9 cellular contexts compared by ENCODE assay signal in the genomic region with DNA sequence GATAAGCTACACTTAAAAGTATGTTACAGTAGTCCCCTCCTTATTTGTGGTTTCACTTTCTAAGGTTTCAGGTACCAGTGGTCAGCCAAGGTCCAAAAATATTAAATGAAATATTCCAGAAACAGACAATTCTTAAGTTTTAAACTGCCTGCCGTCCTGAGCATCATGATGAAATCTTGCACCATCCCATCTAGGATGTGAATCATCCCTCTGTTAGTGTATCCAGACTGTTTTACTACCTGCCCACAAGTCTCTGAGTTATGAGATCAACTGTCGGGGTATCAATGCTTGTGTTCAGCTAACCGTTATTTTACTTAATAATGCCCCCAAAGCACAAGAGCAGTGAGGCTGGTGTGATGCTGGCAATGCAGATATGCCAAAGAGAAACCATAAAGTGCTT. TPM values are rescaled to one million over a fixed set of nuclear protein-coding genes. Genes with fewer than 3 reads are reported as not detected.
DNase-seq lines count a peak whose midpoint lies in the region; ATAC-seq and TF ChIP-seq lines count a peak whose summit lies in the region.
"Had no signal": no experiment of that assay in that cellular context is flagged by ENCODE, and none has a peak within 500 bp of the region (broad histone marks: within the 10 kb centered on the region; RNA-seq: fewer than 3 reads in every experiment).

No MANE protein-coding gene starts in this region.

- POLR2A ChIA-PET in RWPE1 (lab: Yijun Ruan, JAX; ENCODE audit: low non-redundant PET), result no interaction called here

- H3K27ac ChIP-seq in right atrium auricular region (no peak overlapping the region), RWPE1 (no peak overlapping the region), fibroblast of lung (ENCODE audit: insufficient read depth, low read length) (no peak overlapping the region), substantia nigra (ENCODE audit: low read depth, low read length, poor library complexity, severe bottlenecking) (no peak overlapping the region)

- DNase-seq in Right ventricle myocardium superior, result no peak
- no peak for DNase-seq in right atrium auricular region (ENCODE audit: low spot score)
- peak; percentile 57 for DNase-seq in RWPE1 (ENCODE audit: low spot score)
- DNase-seq in fibroblast of lung (ENCODE audit: low read depth in 2 of 2), result peak; percentile 73 to 76
- DNase-seq in stromal cell of bone marrow (ENCODE audit: low read depth), result peak; percentile 51
- DNase-seq in NCI-H524 treated with DMSO at 0.1 percent for 48 hours (lab: John Stamatoyannopoulos, UW), result no peak
- no peak for DNase-seq in substantia nigra (lab: John Stamatoyannopoulos, UW)

- no peaks in the 10 kb centered on the region for H3K36me3 ChIP-seq in right atrium auricular region
- H3K36me3 ChIP-seq in fibroblast of lung (ENCODE audit: control insufficient read depth, insufficient read depth, low read length), result no peaks in the 10 kb centered on the region

- ATAC-seq in Right ventricle myocardium superior (ENCODE audit: poor library complexity) (peak; percentile 18), GM21576 (IDR thresholded peaks at IDR 0.05; ENCODE audit: unreplicated experiment) (no peak)
- ATAC-seq: Right ventricle myocardium inferior had no signal

- H3K4me1 ChIP-seq in right atrium auricular region (peaks cover 0 to 17% of the 10 kb centered on the region in 2 donors), fibroblast of lung (ENCODE audit: control insufficient read depth, extremely low read depth, insufficient read depth, low read length) (no peaks in the 10 kb centered on the region)

- no peak for TF ChIP-seq CTCF in right atrium auricular region (IDR thresholded peaks at IDR 0.05)
- no peak for TF ChIP-seq CTCF in RWPE1 (conservative IDR thresholded peaks at IDR 0.05; ENCODE audit: low read depth)
- TF ChIP-seq CTCF in fibroblast of lung (conservative IDR thresholded peaks at IDR 0.05 in 1 of 2, IDR thresholded peaks at IDR 0.05 in 1 of 2; ENCODE audit: low read depth in 1 of 2, low read length in 2 of 2), result no peak

- H3K27me3 ChIP-seq in right atrium auricular region, result no peaks in the 10 kb centered on the region
- H3K27me3 ChIP-seq in fibroblast of lung (ENCODE audit: control insufficient read depth, insufficient read depth, low read length), result no peaks in the 10 kb centered on the region

- H3K79me2 ChIP-seq in fibroblast of lung (ENCODE audit: control insufficient read depth, insufficient read depth, low read length), result no peaks in the 10 kb centered on the region

- H3K4me3 ChIP-seq in right atrium auricular region (no peak overlapping the region), fibroblast of lung (replicated peaks in 1 of 4; ENCODE audit: control extremely low read depth in 1 of 4, insufficient read depth in 1 of 4, low read depth in 3 of 4, low read length in 4 of 4) (peak overlapping the region in 1 of 4 experiments; percentile 4)

- H4K20me1 ChIP-seq in fibroblast of lung (ENCODE audit: control insufficient read depth, extremely low read depth, insufficient read depth, low read length), result no peaks in the 10 kb centered on the region

- H3K9me3 ChIP-seq in right atrium auricular region (no peaks in the 10 kb centered on the region), fibroblast of lung (ENCODE audit: control insufficient read depth, insufficient read depth, low read depth, low read length) (no peaks in the 10 kb centered on the region)

- intact Hi-C loops in Right ventricle myocardium superior (cut with DNase I), result no loop called here

- CTCF ChIA-PET in RWPE1 (lab: Yijun Ruan, JAX), result interaction anchor here (0.6 kb wide), 2 partner anchors 74 to 271 kb away, joined by 3 to 4 read pairs; no protein-coding TSS in a partner anchor

- no peak overlapping the region for H3K9ac ChIP-seq in fibroblast of lung (ENCODE audit: insufficient read depth, low read length)

- no peak overlapping the region for H3K4me2 ChIP-seq in fibroblast of lung (ENCODE audit: extremely low read depth, insufficient read depth, low read length)

- H2AFZ ChIP-seq in fibroblast of lung (ENCODE audit: low read length), result no peak overlapping the region

RNA-seq across cellular contexts. Expression of a gene that starts 11.4 kb away (rescaled TPM):
- total RNA-seq in Right ventricle myocardium superior (11.9 TPM), right atrium auricular region (10 to 100 TPM; 12.8 to 15.4 TPM), fibroblast of lung (4.8 and 6.7 TPM in 2 replicates)
- 0.96 and 1.9 TPM in 2 replicates for polyA plus RNA-seq in fibroblast of lung
- 0.55 and 1.3 TPM in 2 replicates for polyA plus RNA-seq in fibroblast of lung (2012)
- polyA minus RNA-seq in fibroblast of lung (ENCODE audit: low replicate concordance), result 0.22 and 0.63 TPM in 2 replicates

Comparison
In these comparisons a context has a peak if more than half of its experiments do, and no peak if none do; other contexts are left out.
1. DNase-seq: peak in RWPE1 (single experiment), fibroblast of lung (2 of 2) and stromal cell of bone marrow (single experiment); none in Right ventricle myocardium superior (single experiment), right atrium auricular region (single experiment), NCI-H524 treated with DMSO at 0.1 percent for 48 hours (single experiment) and substantia nigra (0 of 49).